In the genomic region with DNA sequence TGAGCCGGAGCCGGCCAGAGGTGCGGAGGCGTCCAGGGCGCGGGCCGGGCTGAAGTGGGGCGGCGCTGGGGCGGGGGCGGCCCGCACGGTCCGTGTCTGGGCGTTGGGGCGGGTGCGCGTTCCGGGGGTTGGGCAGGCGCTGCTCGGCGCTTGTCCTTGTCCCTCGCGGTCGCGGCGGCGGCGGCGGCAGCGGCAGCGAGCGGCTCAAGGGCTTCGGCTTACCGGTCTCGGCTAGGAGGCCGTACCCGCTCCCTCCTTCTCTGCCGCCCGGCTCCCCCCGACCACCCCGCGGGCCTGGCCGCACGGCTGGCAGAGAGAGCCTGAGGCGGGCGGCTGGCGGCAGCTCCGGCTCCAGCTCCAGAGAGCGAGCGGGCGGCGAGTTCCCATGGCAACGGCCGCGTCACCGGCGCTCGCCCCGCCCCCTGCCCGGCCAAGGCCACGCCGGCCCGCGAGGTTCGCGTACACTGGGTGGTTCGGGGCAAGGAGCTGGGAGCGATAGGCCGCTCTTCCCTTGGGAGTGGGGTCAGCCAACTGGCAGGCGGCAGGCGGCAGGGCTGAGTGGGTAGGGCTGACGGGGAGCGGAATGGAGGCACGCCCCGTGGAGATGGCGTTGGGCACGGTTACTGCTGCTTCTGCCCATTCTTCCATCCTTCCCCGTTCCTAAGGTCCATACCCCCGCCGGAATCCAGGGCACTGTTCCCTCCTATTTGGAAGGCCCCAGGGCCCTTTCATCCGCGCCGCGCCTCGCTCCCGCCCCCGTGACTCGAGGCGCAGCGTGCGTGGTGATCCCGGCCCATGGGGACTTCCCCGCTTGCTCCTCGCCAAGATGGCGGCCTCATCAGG, we compare ENCODE assay signal across 8 cellular contexts. TPM values are rescaled to one million over a fixed set of nuclear protein-coding genes. Genes with fewer than 3 reads are reported as not detected.
DNase-seq lines count a peak whose midpoint lies in the region; ATAC-seq, FAIRE-seq and TF ChIP-seq lines count a peak whose summit lies in the region.

A gene with protein sequence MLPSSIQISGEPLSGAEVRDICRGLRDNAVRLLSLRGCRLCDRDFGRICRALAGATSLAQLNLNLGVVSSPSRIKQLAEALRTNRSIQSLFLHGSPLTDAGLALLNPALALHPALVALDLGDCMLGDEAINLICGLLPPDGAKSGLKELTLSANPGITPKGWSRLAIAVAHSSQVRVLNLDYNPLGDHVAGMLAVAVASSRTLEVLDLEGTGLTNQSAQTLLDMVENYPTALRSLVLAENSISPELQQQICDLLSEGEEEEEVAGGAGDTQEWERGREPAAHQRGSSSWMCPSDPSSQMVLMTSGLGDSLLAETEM (minus strand): TSS at position 363 of the 843 bp plus-strand sequence. CDS start 561 bp downstream, outside the sequence.

- CTCF ChIA-PET in A549 (lab: Yijun Ruan, JAX): interaction anchor here (0.5 to 5.9 kb wide), 6 partner anchors 14 to 483 kb away, joined by 3 to 79 read pairs (median 3); a partner anchor contains a TSS

- DNase-seq in A549 (ENCODE audit: low read depth in 1 of 2, low spot score in 1 of 2) (peak; percentile 34 to 73), OCI-M1 (lab: John Stamatoyannopoulos, UW) (peak; percentile 88), esophagus squamous epithelium (lab: John Stamatoyannopoulos, UW) (peak; percentile 24)
- peak; percentile 81 to 88 for DNase-seq in activated T-cell treated with anti-CD3 and anti-CD28 coated beads, Interleukin-2, amount 50 U/mL, for 48 hours
- DNase-seq in stimulated activated CD8-positive, alpha-beta memory T cell treated with anti-CD3 and anti-CD28 coated beads, Interleukin-4, amount 100 ng/mL, for 48 hours: peak; percentile 87

- TF ChIP-seq POLR2A in A549 (IDR thresholded peaks at IDR 0.05; ENCODE audit: low read length) (peak; percentile 27; the same call in 1 of the 2 replicates), esophagus squamous epithelium (IDR thresholded peaks at IDR 0.05) (peak in 2 of 4 donors; percentile 15 to 21)

- ATAC-seq in A549: peak; percentile 68 to 84
- ATAC-seq in GM18520 (IDR thresholded peaks at IDR 0.05; ENCODE audit: unreplicated experiment): peak; percentile 54
- peak; percentile 61 for ATAC-seq in HG03342 (IDR thresholded peaks at IDR 0.05; ENCODE audit: unreplicated experiment)

- H3K9me3 ChIP-seq in A549 (no peaks in the 10 kb centered on the region), esophagus squamous epithelium (no peaks in the 10 kb centered on the region), muscle layer of duodenum (ENCODE audit: control insufficient read depth in 1 of 2, low read length in 2 of 2) (no peaks in the 10 kb centered on the region)

- peaks cover 10% of the 10 kb centered on the region for H3K4me1 ChIP-seq in A549
- H3K4me1 ChIP-seq in esophagus squamous epithelium: peaks cover 10 to 60% (median 28%) of the 10 kb centered on the region in 3 donors
- H3K4me1 ChIP-seq in muscle layer of duodenum (ENCODE audit: control insufficient read depth in 1 of 2, insufficient read depth in 2 of 2, low read length in 2 of 2): peaks cover 5 to 21% of the 10 kb centered on the region in 2 donors

- H3K27ac ChIP-seq in A549 (peak within 1 kb of the TSS; percentile 64 to 87), esophagus squamous epithelium (peak within 1 kb of the TSS; percentile 57 to 82 (median 64)), muscle layer of duodenum (ENCODE audit: low read length) (peak within 1 kb of the TSS; percentile 69)

- TF ChIP-seq RAD21 in A549 (conservative IDR thresholded peaks at IDR 0.05 in 1 of 2, IDR thresholded peaks at IDR 0.05 in 1 of 2): no peak

- TF ChIP-seq CTCF in A549 (IDR thresholded peaks at IDR 0.05) (no peak), esophagus squamous epithelium (IDR thresholded peaks at IDR 0.05) (no peak)

- no peak for FAIRE-seq in A549 (lab: Jason Lieb, UNC)

- peaks cover 26 to 55% (median 34%) of the 10 kb centered on the region in 3 donors for H3K36me3 ChIP-seq in esophagus squamous epithelium
- peaks cover 33 to 37% of the 10 kb centered on the region in 2 donors for H3K36me3 ChIP-seq in muscle layer of duodenum (ENCODE audit: control insufficient read depth in 1 of 2, insufficient read depth in 2 of 2, low read length in 2 of 2)

- POLR2A ChIA-PET in A549 (lab: Yijun Ruan, JAX): interaction anchor here (1.0 to 1.1 kb wide), 2 partner anchors 15 to 120 kb away, joined by 3 read pairs; no protein-coding TSS in a partner anchor

- intact Hi-C loops in esophagus squamous epithelium (cut with DNase I): loop anchor here (10.0 kb wide), 1 partner anchor 245 kb away; no protein-coding TSS in a partner anchor

- peak within 1 kb of the TSS; percentile 64 for H3K4me3 ChIP-seq in A549
- H3K4me3 ChIP-seq in esophagus squamous epithelium: peak within 1 kb of the TSS; percentile 52 to 91 (median 77)
- H3K4me3 ChIP-seq in muscle layer of duodenum (ENCODE audit: low read depth in 1 of 2, low read length in 2 of 2): peak within 1 kb of the TSS; percentile 57 to 73

- H3K27me3 ChIP-seq in esophagus squamous epithelium (peaks cover 0 to 29% (median 3%) of the 10 kb centered on the region in 4 donors), muscle layer of duodenum (ENCODE audit: low read depth, low read length) (peaks cover 11% of the 10 kb centered on the region)

- TF ChIP-seq EP300 in A549 (IDR thresholded peaks at IDR 0.05): no peak

- H3K4me2 ChIP-seq in A549: peak within 1 kb of the TSS; percentile 95

- WGBS in A549 (ENCODE audit: missing lambda C conversion rate): 38% methylated on average over 32 of the region's 96 CpGs
- WGBS in esophagus squamous epithelium, 2 donors: 0 to 30% methylated on average over 2 to 4 of the region's 96 CpGs

TF ChIP-seq in A549, 52 proteins besides CTCF, POLR2A, EP300 and RAD21:
- TF ChIP-seq RFX5 (IDR thresholded peaks at IDR 0.05) (peak; percentile 96), JUN (IDR thresholded peaks at IDR 0.05) (peak in 1 of 2 experiments; percentile 27; a peak in 1 of 5 replicates), GATA3 (IDR thresholded peaks at IDR 0.05; ENCODE audit: borderline replicate concordance) (no peak)
- TF ChIP-seq, protein P1, sequence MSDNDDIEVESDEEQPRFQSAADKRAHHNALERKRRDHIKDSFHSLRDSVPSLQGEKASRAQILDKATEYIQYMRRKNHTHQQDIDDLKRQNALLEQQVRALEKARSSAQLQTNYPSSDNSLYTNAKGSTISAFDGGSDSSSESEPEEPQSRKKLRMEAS (IDR thresholded peaks at IDR 0.05): 0 out of 2 replicates have a peak, but pooled peaks have one; percentile 15
- TF ChIP-seq, protein P2, sequence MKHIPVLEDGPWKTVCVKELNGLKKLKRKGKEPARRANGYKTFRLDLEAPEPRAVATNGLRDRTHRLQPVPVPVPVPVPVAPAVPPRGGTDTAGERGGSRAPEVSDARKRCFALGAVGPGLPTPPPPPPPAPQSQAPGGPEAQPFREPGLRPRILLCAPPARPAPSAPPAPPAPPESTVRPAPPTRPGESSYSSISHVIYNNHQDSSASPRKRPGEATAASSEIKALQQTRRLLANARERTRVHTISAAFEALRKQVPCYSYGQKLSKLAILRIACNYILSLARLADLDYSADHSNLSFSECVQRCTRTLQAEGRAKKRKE (CRISPR knock-in tag; IDR thresholded peaks at IDR 0.05; ENCODE audit: low read depth): no peak
TF ChIP-seq in A549: peak in this region for 3.

RNA-seq across cellular contexts. Expression of the gene that starts here (rescaled TPM):
- 0.24 and 0.26 TPM in 2 replicates for polyA plus RNA-seq in A549 (2011; rRNA removed)
- 0.63 and 0.74 TPM in 2 replicates for polyA plus RNA-seq in A549 (2012; cell fraction: cytosol; rRNA removed)
- polyA plus RNA-seq in A549 (2012; cell fraction: nucleus; rRNA removed): 0.44 and 0.85 TPM in 2 replicates
- 0.61 to 0.72 TPM (median 0.71 TPM) in 3 replicates for polyA plus RNA-seq in A549 (2017; fragmentation: RNase III; extraction: RNeasy Plus Mini Kit Qiagen cat#74134 plus additional on column Dnase treatment)
- 0.24 and 0.37 TPM in 2 replicates for polyA minus RNA-seq in A549 (2011; rRNA and poly(A)+ RNA removed)
- under 1 TPM in 3 of 4 donors, not detected in 1; 0.38 to 0.83 (median 0.64) TPM for total RNA-seq in esophagus squamous epithelium

Comparison
In these comparisons a context has a peak if more than half of its experiments do, and no peak if none do; other contexts are left out.
1. Peak in every context shown above with its lines: DNase-seq, ATAC-seq, H3K4me3 ChIP-seq and H3K27ac ChIP-seq.
2. Peak in DNase-seq, ATAC-seq, H3K4me3 ChIP-seq, H3K27ac ChIP-seq and H3K4me2 ChIP-seq in A549; RNA of the gene not detected or under 1 TPM.
3. Peak in DNase-seq, H3K4me3 ChIP-seq and H3K27ac ChIP-seq in esophagus squamous epithelium; RNA of the gene not detected or under 1 TPM.
4. DNase-seq: peak in every context shown above with its lines; median percentile 88 in OCI-M1; 87 in stimulated activated CD8-positive, alpha-beta memory T cell treated with anti-CD3 and anti-CD28 coated beads, Interleukin-4, amount 100 ng/mL, for 48 hours; 84 in activated T-cell treated with anti-CD3 and anti-CD28 coated beads, Interleukin-2, amount 50 U/mL, for 48 hours; 54 in A549; 24 in esophagus squamous epithelium.